Comparison of ENCODE assay signal across 11 cellular contexts in the genomic region with DNA sequence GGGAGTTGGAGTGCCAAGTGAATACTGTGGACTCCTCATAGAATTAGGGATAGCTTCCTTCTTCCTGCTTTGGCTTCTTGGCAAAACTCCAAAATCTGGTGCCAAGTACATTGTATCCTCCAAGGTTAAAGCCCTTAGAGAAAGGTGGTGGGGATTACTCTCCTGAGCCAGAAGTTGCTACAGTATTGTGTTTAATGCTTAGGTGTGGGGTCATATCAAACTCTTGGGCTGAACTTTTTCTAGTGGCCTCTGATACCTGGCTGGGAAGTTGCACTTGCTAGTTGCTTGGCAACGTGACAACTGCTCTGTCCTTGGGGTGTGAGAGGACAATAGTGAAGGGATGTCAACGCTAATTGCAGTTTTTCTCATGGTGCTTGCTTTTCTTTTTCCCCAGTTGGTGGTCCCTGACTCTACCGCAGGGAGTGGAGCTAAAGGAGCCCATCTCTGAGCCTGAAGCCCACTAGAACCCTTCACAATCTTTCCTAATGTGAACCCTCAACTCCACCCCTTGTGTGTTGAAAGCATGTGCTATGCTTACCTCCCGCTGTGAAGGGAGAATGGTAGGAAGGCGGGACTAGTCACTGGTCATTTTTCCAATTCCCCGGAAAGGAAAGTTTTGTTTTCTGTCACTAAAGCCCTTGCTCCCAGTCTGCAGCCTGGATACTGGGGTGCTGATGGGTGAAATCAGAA. TPM values are rescaled to one million over a fixed set of nuclear protein-coding genes. Genes with fewer than 3 reads are reported as not detected.
A peak's percentile ranks its signal among the peaks of the same experiment; 100 is the strongest.
DNase-seq lines count a peak whose midpoint lies in the region; ATAC-seq, FAIRE-seq and TF ChIP-seq lines count a peak whose summit lies in the region.
"Had no signal": no experiment of that assay in that cellular context is flagged by ENCODE, and none has a peak within 500 bp of the region (broad histone marks: within the 10 kb centered on the region; RNA-seq: fewer than 3 reads in every experiment).

No MANE protein-coding gene starts in this region.

- CTCF ChIA-PET in K562 (lab: Yijun Ruan, JAX; ENCODE audit: low intra/inter-chr PET ratio) = no interaction called here

- in situ Hi-C loops in K562 (cut with MboI) = no loop called here

- peaks cover 17% of the 10 kb centered on the region; the same call in 1 of the 2 replicates for H4K20me1 ChIP-seq in K562 (replicated peaks; ENCODE audit: control insufficient read depth, insufficient read depth, low read length)

- no peak for TF ChIP-seq POLR2A in K562 (conservative IDR thresholded peaks at IDR 0.05)
- TF ChIP-seq POLR2A in spleen (IDR thresholded peaks at IDR 0.05) = no peak

- H3K9ac ChIP-seq in K562 (ENCODE audit: insufficient read depth in 1 of 2, low read depth in 2 of 2, low read length in 2 of 2) = no peak overlapping the region

- no peak overlapping the region for H2AFZ ChIP-seq in K562 (ENCODE audit: low read depth, low read length)

- no peak overlapping the region for H3K4me3 ChIP-seq in K562
- H3K4me3 ChIP-seq in spleen = no peak overlapping the region

- H3K9me3 ChIP-seq in K562 (replicated peaks; ENCODE audit: control insufficient read depth, insufficient read depth, low read depth, low read length) (no peaks in the 10 kb centered on the region), spleen (no peaks in the 10 kb centered on the region)

- H3K79me2 ChIP-seq in K562 (ENCODE audit: control insufficient read depth, insufficient read depth, low read length) = no peaks in the 10 kb centered on the region

- no peak for TF ChIP-seq CTCF in K562 (IDR thresholded peaks at IDR 0.05 in 2 of 3, conservative IDR thresholded peaks at IDR 0.05 in 1 of 3; ENCODE audit: insufficient read depth in 2 of 3, low read depth in 1 of 3, low read length in 3 of 3)
- TF ChIP-seq CTCF in spleen (IDR thresholded peaks at IDR 0.05 in 8 of 11, conservative IDR thresholded peaks at IDR 0.05 in 3 of 11) = no peak

- TF ChIP-seq RAD21 in K562 (CRISPR knock-in tag; conservative IDR thresholded peaks at IDR 0.05 in 1 of 2, IDR thresholded peaks at IDR 0.05 in 1 of 2) = no peak

- H3K4me1 ChIP-seq in K562 (replicated peaks in 1 of 2; ENCODE audit: control insufficient read depth in 2 of 2, insufficient read depth in 2 of 2, low read length in 2 of 2) (no peaks in the 10 kb centered on the region; a peak in 1 of 5 replicates), spleen (peaks cover 0 to 13% (median 0%) of the 10 kb centered on the region in 6 donors)

- no peaks in the 10 kb centered on the region; the same call in 2 of the 3 replicates for H3K36me3 ChIP-seq in K562 (ENCODE audit: control insufficient read depth, insufficient read depth, low read length)
- H3K36me3 ChIP-seq in spleen = peaks cover 0 to 12% (median 0%) of the 10 kb centered on the region in 6 donors

- FAIRE-seq in K562 (lab: Jason Lieb, UNC) = no peak

- H3K27me3 ChIP-seq in K562 (ENCODE audit: control insufficient read depth in 2 of 2, insufficient read depth in 2 of 2, low read length in 2 of 2) (no peaks in the 10 kb centered on the region), spleen (replicated peaks in 1 of 7) (no peaks in the 10 kb centered on the region)

- intact Hi-C loops in K562 (cut with micrococcal nuclease) = no loop called here
- intact Hi-C loops in left ventricle myocardium superior (cut with micrococcal nuclease) = no loop called here
- intact Hi-C loops in spleen (cut with DNase I; ENCODE audit: low total_unique reads) = no loop called here
- intact Hi-C loops in sciatic nerve (cut with DNase I) = no loop called here

- H3K4me2 ChIP-seq in K562 (ENCODE audit: insufficient read depth, low read length) = no peak overlapping the region

- ATAC-seq in K562 = no peak
- ATAC-seq in left ventricle myocardium superior = peak; percentile 61
- no peak for ATAC-seq in sciatic nerve
- ATAC-seq in GM21360 (IDR thresholded peaks at IDR 0.05; ENCODE audit: unreplicated experiment) = no peak
- ATAC-seq: effector memory CD8-positive, alpha-beta T cell; naive thymus-derived CD8-positive, alpha-beta T cell had no signal

- TF ChIP-seq EP300 in K562 (IDR thresholded peaks at IDR 0.05; ENCODE audit: low read length) = no peak

- no peak overlapping the region for H3K27ac ChIP-seq in K562 (ENCODE audit: extremely low read depth, low read depth, low read length)
- peak overlapping the region in 6 of 8 donors; percentile 10 to 63 (median 38) for H3K27ac ChIP-seq in spleen

- POLR2A ChIA-PET in K562 (lab: Yijun Ruan, JAX) = no interaction called here

- 34% methylated on average over 5 of the region's 6 CpGs for WGBS in K562 (ENCODE audit: insufficient coverage, low coverage, missing lambda C conversion rate)
- 54 to 84% (median 64%) methylated on average over 6 of the region's 6 CpGs for WGBS in spleen, 5 donors

- no TSS peak for BruUV-seq in K562 (replicated peaks; lab: Mats Ljungman, UMichigan)

- H3K9me1 ChIP-seq in K562 (ENCODE audit: control insufficient read depth, insufficient read depth, low read length) = no peaks in the 10 kb centered on the region

- peak; percentile 73 for DNase-seq in LoVo (ENCODE audit: low spot score)
- no peak for DNase-seq in K562 (ENCODE audit: extremely low read depth in 1 of 4, low spot score in 3 of 4)
- peak; percentile 23 for DNase-seq in left ventricle myocardium superior
- DNase-seq in spleen = no peak
- no peak for DNase-seq in stimulated activated CD4-positive, alpha-beta T cell treated with anti-CD3 and anti-CD28 coated beads, Interleukin-2, amount 100 ng/mL, for 48 hours
- no peak for DNase-seq in sciatic nerve (ENCODE audit: low spot score)
- DNase-seq in stimulated activated CD4-positive, alpha-beta T cell treated with anti-CD3 and anti-CD28 coated beads, Interleukin-4, amount 100 ng/mL, for 4 hours = no peak
- DNase-seq: effector memory CD8-positive, alpha-beta T cell; naive thymus-derived CD8-positive, alpha-beta T cell had no signal

TF ChIP-seq in K562, 482 proteins besides CTCF, POLR2A, EP300 and RAD21:
- TF ChIP-seq NFIC (IDR thresholded peaks at IDR 0.05) = peak; percentile 46
- TF ChIP-seq, protein P1, sequence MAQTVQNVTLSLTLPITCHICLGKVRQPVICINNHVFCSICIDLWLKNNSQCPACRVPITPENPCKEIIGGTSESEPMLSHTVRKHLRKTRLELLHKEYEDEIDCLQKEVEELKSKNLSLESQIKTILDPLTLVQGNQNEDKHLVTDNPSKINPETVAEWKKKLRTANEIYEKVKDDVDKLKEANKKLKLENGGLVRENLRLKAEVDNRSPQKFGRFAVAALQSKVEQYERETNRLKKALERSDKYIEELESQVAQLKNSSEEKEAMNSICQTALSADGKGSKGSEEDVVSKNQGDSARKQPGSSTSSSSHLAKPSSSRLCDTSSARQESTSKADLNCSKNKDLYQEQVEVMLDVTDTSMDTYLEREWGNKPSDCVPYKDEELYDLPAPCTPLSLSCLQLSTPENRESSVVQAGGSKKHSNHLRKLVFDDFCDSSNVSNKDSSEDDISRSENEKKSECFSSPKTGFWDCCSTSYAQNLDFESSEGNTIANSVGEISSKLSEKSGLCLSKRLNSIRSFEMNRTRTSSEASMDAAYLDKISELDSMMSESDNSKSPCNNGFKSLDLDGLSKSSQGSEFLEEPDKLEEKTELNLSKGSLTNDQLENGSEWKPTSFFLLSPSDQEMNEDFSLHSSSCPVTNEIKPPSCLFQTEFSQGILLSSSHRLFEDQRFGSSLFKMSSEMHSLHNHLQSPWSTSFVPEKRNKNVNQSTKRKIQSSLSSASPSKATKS (CRISPR knock-in tag; IDR thresholded peaks at IDR 0.05) = no peak
TF ChIP-seq in K562: peak in this region for 1.

RNA-seq across cellular contexts. Expression of a gene that starts 35.5 kb away (rescaled TPM):
- total RNA-seq in K562 (2011; cell fraction: chromatin; rRNA removed; ENCODE audit: low replicate concordance) = 6.5 and 9.0 TPM in 2 replicates
- total RNA-seq in K562 (2011; cell fraction: nucleolus; rRNA removed) = 4.2 and 4.3 TPM in 2 replicates
- total RNA-seq in K562 (2011; cell fraction: nucleoplasm; rRNA removed) = 5.1 and 5.2 TPM in 2 replicates
- total RNA-seq in K562 (2014; rRNA removed) = 4.3 and 4.5 TPM in 2 replicates
- total RNA-seq in K562 (2014; rRNA removed; fragmentation: Illumina TruSeq; extraction: Trizol) = 9.9 and 12.9 TPM in 2 replicates
- total RNA-seq in K562 (2015; rRNA removed; fragmentation: Illumina TruSeq; extraction: Trizol) = 5.4 and 9.2 TPM in 2 replicates
- total RNA-seq in K562 (2021) = 8.2 and 8.7 TPM in 2 replicates
- 10.4 and 11.9 TPM in 2 replicates for polyA plus RNA-seq in K562 (2011; rRNA removed)
- 4.6 and 8.8 TPM in 2 replicates for polyA plus RNA-seq in K562 (2011; cell fraction: cytosol; rRNA removed)
- 6.6 and 7.7 TPM in 2 replicates for polyA plus RNA-seq in K562 (2011; cell fraction: nucleus; rRNA removed)
- polyA plus RNA-seq in K562 (2012) = 6.1 and 6.4 TPM in 2 replicates
- 10.6 and 15.7 TPM in 2 replicates for polyA plus RNA-seq in K562 (2014; fragmentation: Illumina TruSeq; extraction: Trizol)
- 1 to 10 TPM; 3.1 TPM for polyA plus RNA-seq in K562 (2014; fragmentation: Nextera tagmentation; extraction: Ambion mirVana)
- 6.8 and 8.8 TPM in 2 replicates for polyA plus RNA-seq in K562 (2014; rRNA removed)
- polyA minus RNA-seq in K562 (2011; rRNA and poly(A)+ RNA removed) = 9.7 and 11.6 TPM in 2 replicates
- polyA minus RNA-seq in K562 (2011; cell fraction: cytosol; rRNA and poly(A)+ RNA removed) = 2.3 and 6.9 TPM in 2 replicates
- polyA minus RNA-seq in K562 (2011; cell fraction: nucleus; rRNA and poly(A)+ RNA removed) = 1.3 and 4.4 TPM in 2 replicates
- 11.5 TPM for total RNA-seq in left ventricle myocardium superior
- 10 to 100 TPM; 27.9 to 46.3 (median 39.7) TPM for total RNA-seq in spleen
- 1 to 10 TPM; 2.7 to 6.2 (median 4.3) TPM for polyA plus RNA-seq in spleen
- total RNA-seq in sciatic nerve = 14.8 TPM

RNA-seq across cellular contexts. Expression of a gene that starts 57.0 kb away (rescaled TPM):
- 0.16 and 0.32 TPM in 2 replicates for total RNA-seq in K562 (2011; cell fraction: chromatin; rRNA removed; ENCODE audit: low replicate concordance)
- not detected in 2 replicates for total RNA-seq in K562 (2011; cell fraction: nucleolus; rRNA removed)
- not detected in 2 replicates for total RNA-seq in K562 (2011; cell fraction: nucleoplasm; rRNA removed)
- total RNA-seq in K562 (2014; rRNA removed) (not detected in 2 replicates), K562 (2014; rRNA removed; fragmentation: Illumina TruSeq; extraction: Trizol) (not detected in 2 replicates), K562 (2015; rRNA removed; fragmentation: Illumina TruSeq; extraction: Trizol) (not detected in 2 replicates), K562 (2021) (0.09 TPM in 1 of 2 replicates, not detected in the other), left ventricle myocardium superior (not detected), spleen (100 to 1,000 TPM in 1 of 7 donors, 10 to 100 TPM in 6; 37.0 to 103 (median 68.6) TPM), sciatic nerve (0.22 TPM)
- polyA plus RNA-seq in K562 (2011; rRNA removed) (0.07 TPM in 1 of 2 replicates, not detected in the other), K562 (2014; fragmentation: Illumina TruSeq; extraction: Trizol) (not detected in 2 replicates), K562 (2014; fragmentation: Nextera tagmentation; extraction: Ambion mirVana) (not detected), K562 (2014; rRNA removed) (not detected in 2 replicates), spleen (10 to 100 TPM in 2 of 3 donors, 1 to 10 TPM in 1; 2.4 to 82.5 (median 25.1) TPM)
- polyA plus RNA-seq in K562 (2011; cell fraction: cytosol; rRNA removed) = 0.06 TPM in 1 of 2 replicates, not detected in the other
- 0.15 and 0.21 TPM in 2 replicates for polyA plus RNA-seq in K562 (2011; cell fraction: nucleus; rRNA removed)
- polyA plus RNA-seq in K562 (2012) = not detected in 2 replicates
- not detected in 2 replicates for polyA minus RNA-seq in K562 (2011; rRNA and poly(A)+ RNA removed)
- polyA minus RNA-seq in K562 (2011; cell fraction: cytosol; rRNA and poly(A)+ RNA removed) = not detected in 2 replicates
- polyA minus RNA-seq in K562 (2011; cell fraction: nucleus; rRNA and poly(A)+ RNA removed) = not detected in 2 replicates
- total RNA-seq: activated CD8-positive, alpha-beta memory T cell treated with anti-CD3 and anti-CD28 coated beads for 36 hours; naive thymus-derived CD8-positive, alpha-beta T cell had no signal
- polyA plus RNA-seq: naive thymus-derived CD8-positive, alpha-beta T cell had no signal

Comparison
In these comparisons a context has a peak if more than half of its experiments do, and no peak if none do; other contexts are left out.
1. DNase-seq: peak in LoVo (single experiment) and left ventricle myocardium superior (single experiment); none in K562 (0 of 4), spleen (single experiment), stimulated activated CD4-positive, alpha-beta T cell treated with anti-CD3 and anti-CD28 coated beads, Interleukin-2, amount 100 ng/mL, for 48 hours (0 of 2), sciatic nerve (single experiment) and stimulated activated CD4-positive, alpha-beta T cell treated with anti-CD3 and anti-CD28 coated beads, Interleukin-4, amount 100 ng/mL, for 4 hours (0 of 2).
2. RNA of a gene that starts 57.0 kb away (total RNA-seq): 37.0 to 103 TPM in spleen; 0.22 TPM in sciatic nerve (single experiment), 0.09 to 0.32 TPM in K562 and not detected in left ventricle myocardium superior (single experiment); every median in the first group is over 10 times any median in the second.